8 cellular contexts compared by ENCODE assay signal in the genomic region with DNA sequence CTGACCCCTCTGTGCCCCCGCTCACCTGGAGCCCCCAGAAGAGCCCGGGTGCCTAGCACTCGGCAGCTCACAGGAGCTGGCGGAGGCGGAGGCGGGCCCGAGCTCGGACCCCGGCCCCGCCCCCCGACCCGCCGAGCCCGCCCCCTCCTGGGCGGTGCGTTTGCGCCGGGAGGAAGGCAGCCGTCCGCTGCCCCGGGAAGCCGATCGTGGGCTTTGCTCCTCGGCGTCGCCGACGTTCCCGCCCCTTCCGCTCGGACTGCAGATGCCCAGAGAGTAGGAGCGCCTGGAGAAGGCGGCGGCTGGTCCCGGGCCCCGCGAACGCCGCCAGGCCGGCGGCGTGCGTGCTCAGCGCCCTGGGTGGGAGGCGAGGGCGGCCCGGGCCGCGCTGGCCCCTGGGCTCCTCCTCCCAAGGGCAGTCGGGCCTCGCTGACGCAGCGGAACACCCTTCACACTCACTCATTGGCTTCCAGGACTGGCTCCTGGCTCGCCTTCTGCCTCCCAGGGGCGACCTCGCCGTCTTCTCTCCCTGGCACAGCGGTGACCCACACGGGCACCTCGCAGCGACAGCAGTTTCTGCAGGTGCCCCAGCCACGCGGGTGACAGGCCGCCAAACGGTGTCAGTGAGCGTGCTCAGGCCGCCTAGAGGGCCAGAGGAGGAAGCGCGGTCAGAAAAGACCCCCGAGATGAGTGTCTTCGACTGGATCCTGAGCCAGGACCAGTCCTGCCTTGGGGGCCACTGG. TPM values are rescaled to one million over a fixed set of nuclear protein-coding genes. Genes with fewer than 3 reads are reported as not detected.
DNase-seq lines count a peak whose midpoint lies in the region; ATAC-seq and TF ChIP-seq lines count a peak whose summit lies in the region.

A gene (minus strand): TSS at position 74 of the 740 bp plus-strand sequence. CDS start 415 bp downstream, outside the sequence.

- POLR2A ChIA-PET in CD4-positive, alpha-beta memory T cell (lab: Charles Lee; ENCODE audit: partially characterized antibody): interaction anchor here (0.6 to 4.3 kb wide), 13 partner anchors 9 to 189 kb away, joined by 3 to 57 read pairs (median 6); a partner anchor contains a TSS

- ATAC-seq in GM19397 (IDR thresholded peaks at IDR 0.05; ENCODE audit: unreplicated experiment): peak; percentile 80

- H3K4me1 ChIP-seq in CD4-positive, alpha-beta memory T cell (ENCODE audit: insufficient read depth, low read length): peaks cover 44% of the 10 kb centered on the region
- H3K4me1 ChIP-seq in mucosa of rectum (ENCODE audit: control insufficient read depth in 2 of 2, insufficient read depth in 2 of 2, low read length in 2 of 2): peaks cover 11 to 13% of the 10 kb centered on the region in 2 donors

- H3K27me3 ChIP-seq in CD4-positive, alpha-beta memory T cell (ENCODE audit: insufficient read depth, low read length): no peaks in the 10 kb centered on the region
- no peaks in the 10 kb centered on the region for H3K27me3 ChIP-seq in HL-60 (ENCODE audit: insufficient read depth, poor library complexity, severe bottlenecking)
- H3K27me3 ChIP-seq in mucosa of rectum (ENCODE audit: control insufficient read depth in 2 of 2, insufficient read depth in 2 of 2, low read length in 2 of 2): no peaks in the 10 kb centered on the region

- peak; percentile 76 to 88 (median 83) for DNase-seq in CD4-positive, alpha-beta memory T cell
- peak; percentile 58 to 70 for DNase-seq in HL-60 (ENCODE audit: low read depth in 1 of 2, low spot score in 1 of 2)
- peak; percentile 6 for DNase-seq in OCI-M2 (lab: John Stamatoyannopoulos, UW; ENCODE audit: unreplicated experiment)
- DNase-seq in activated T-cell treated with anti-CD3 and anti-CD28 coated beads, Interleukin-2, amount 50 U/mL, for 1 hour: peak; percentile 93
- no peak for DNase-seq in epithelial cell of proximal tubule (ENCODE audit: low read depth)
- peak; percentile 77 for DNase-seq in stimulated activated CD8-positive, alpha-beta memory T cell treated with anti-CD3 and anti-CD28 coated beads, Interleukin-4, amount 100 ng/mL, for 24 hours (ENCODE audit: low read depth)

- peak within 1 kb of the TSS; percentile 83 to 90 for H3K9ac ChIP-seq in mucosa of rectum (ENCODE audit: low read depth in 1 of 2, low read length in 2 of 2)

- no peaks in the 10 kb centered on the region for H3K27me3 Mint-ChIP-seq in CD4-positive, alpha-beta memory T cell

- H3K4me1 Mint-ChIP-seq in CD4-positive, alpha-beta memory T cell: peaks cover 13 to 44% (median 31%) of the 10 kb centered on the region in 4 donors

- intact Hi-C loops in CD4-positive, alpha-beta memory T cell (cut with micrococcal nuclease): loop anchor here (1.0 to 5.0 kb wide), 4 partner anchors 10 to 42 kb away; a partner anchor contains a TSS

- peak within 1 kb of the TSS; percentile 92 to 98 (median 94) for H3K27ac Mint-ChIP-seq in CD4-positive, alpha-beta memory T cell

- H3K27ac ChIP-seq in CD4-positive, alpha-beta memory T cell (ENCODE audit: low read depth, low read length): peak within 1 kb of the TSS; percentile 91
- H3K27ac ChIP-seq in HL-60 (replicated peaks) (peak within 1 kb of the TSS; percentile 48; the same call in 1 of the 2 replicates), mucosa of rectum (ENCODE audit: low read depth in 2 of 2, low read length in 2 of 2) (peak within 1 kb of the TSS; percentile 89 to 93)

- no peaks in the 10 kb centered on the region for H3K9me3 ChIP-seq in CD4-positive, alpha-beta memory T cell (ENCODE audit: control insufficient read depth in 1 of 2, low read length in 2 of 2)
- no peaks in the 10 kb centered on the region for H3K9me3 ChIP-seq in mucosa of rectum (ENCODE audit: control insufficient read depth in 2 of 2, low read length in 2 of 2)

- peaks cover 0 to 3% (median 0%) of the 10 kb centered on the region in 8 donors for H3K9me3 Mint-ChIP-seq in CD4-positive, alpha-beta memory T cell

- peak within 1 kb of the TSS; percentile 93 to 97 (median 96) for H3K4me3 Mint-ChIP-seq in CD4-positive, alpha-beta memory T cell

- no peak for TF ChIP-seq CTCF in HL-60 (IDR thresholded peaks at IDR 0.05; ENCODE audit: insufficient read depth, low read length)
- peak; percentile 35 for TF ChIP-seq CTCF in epithelial cell of proximal tubule (conservative IDR thresholded peaks at IDR 0.05; ENCODE audit: low read depth, low read length)

- peaks cover 28 to 32% of the 10 kb centered on the region in 2 donors for H3K36me3 Mint-ChIP-seq in CD4-positive, alpha-beta memory T cell

- CTCF ChIA-PET in CD4-positive, alpha-beta memory T cell (lab: Charles Lee; ENCODE audit: partially characterized antibody): interaction anchor here (0.8 to 3.4 kb wide), 3 partner anchors 37 to 166 kb away, joined by 3 to 8 read pairs (median 4); no protein-coding TSS in a partner anchor

- peak within 1 kb of the TSS; percentile 78 to 94 for H3K4me3 ChIP-seq in CD4-positive, alpha-beta memory T cell (ENCODE audit: low read length in 2 of 2)
- H3K4me3 ChIP-seq in HL-60 (replicated peaks; ENCODE audit: insufficient read depth, low read length) (peak within 1 kb of the TSS; percentile 58), epithelial cell of proximal tubule (ENCODE audit: low read depth, low read length) (peak within 1 kb of the TSS; percentile 96), mucosa of rectum (ENCODE audit: low read length in 2 of 2) (peak within 1 kb of the TSS; percentile 79 to 81)

- peaks cover 29% of the 10 kb centered on the region for H3K36me3 ChIP-seq in CD4-positive, alpha-beta memory T cell (ENCODE audit: insufficient read depth, low read length)
- peaks cover 2 to 3% of the 10 kb centered on the region in 2 donors for H3K36me3 ChIP-seq in mucosa of rectum (ENCODE audit: control insufficient read depth in 2 of 2, insufficient read depth in 2 of 2, low read length in 2 of 2)

RNA-seq across cellular contexts. Expression of the gene that starts here (rescaled TPM):
- 10 to 100 TPM; 90.3 to 91.9 TPM for total RNA-seq in CD4-positive, alpha-beta memory T cell
- 100 to 1,000 TPM; 174 to 242 TPM for polyA plus RNA-seq in CD4-positive, alpha-beta memory T cell
- total RNA-seq in epithelial cell of proximal tubule: 33.0 and 59.0 TPM in 2 replicates
